ENCODE assay signal across 8 cellular contexts in the genomic region with DNA sequence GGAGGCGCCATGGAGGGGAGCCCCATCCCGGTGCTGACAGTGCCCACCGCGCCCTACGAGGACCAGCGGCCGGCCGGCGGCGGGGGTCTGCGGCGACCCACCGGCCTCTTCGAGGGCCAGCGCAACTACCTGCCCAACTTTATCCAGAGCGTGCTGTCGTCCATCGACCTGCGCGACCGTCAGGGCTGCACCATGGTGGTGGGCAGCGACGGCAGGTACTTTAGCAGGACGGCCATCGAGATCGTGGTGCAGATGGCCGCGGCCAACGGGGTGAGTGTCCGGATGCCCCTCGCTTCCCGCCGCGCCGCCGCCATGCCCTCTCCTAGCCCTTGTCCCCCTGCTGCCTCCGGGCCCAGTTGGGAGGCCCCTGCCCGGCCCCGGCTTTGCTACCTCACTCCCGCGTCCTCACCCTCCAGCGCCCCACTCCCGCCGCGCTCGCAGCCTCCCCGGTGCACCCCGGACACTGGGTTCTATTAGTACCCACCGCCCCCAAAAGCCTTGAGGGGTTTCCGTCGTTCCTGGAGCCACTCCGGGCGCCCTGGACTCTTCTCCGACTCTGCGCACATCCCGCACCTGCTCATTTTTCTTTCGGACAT. TPM values are rescaled to one million over a fixed set of nuclear protein-coding genes. Genes with fewer than 3 reads are reported as not detected.
DNase-seq lines count a peak whose midpoint lies in the region; ATAC-seq, FAIRE-seq and TF ChIP-seq lines count a peak whose summit lies in the region.
"Not testable (repeated sequence)": the region's sequence is repeated elsewhere in the genome, so short reads cannot be mapped to it uniquely, and the experiment has no call there.

No MANE protein-coding gene starts in this region.

- H3K9me3 Mint-ChIP-seq in IgD-negative memory B cell; astrocyte (ENCODE audit: unreplicated experiment); natural killer cell: not testable (repeated sequence)

- H3K4me2 ChIP-seq in astrocyte (ENCODE audit: low read length), result peak overlapping the region; percentile 80

- not testable (repeated sequence) for DNase-seq in astrocyte (ENCODE audit: low read depth); esophagus muscularis mucosa (ENCODE audit: extremely low spot score); natural killer cell; gastrocnemius medialis
- peak; percentile 30 to 34 for DNase-seq in uterus

- not testable (repeated sequence) for TF ChIP-seq POLR2A in esophagus muscularis mucosa (IDR thresholded peaks at IDR 0.05; ENCODE audit: low read depth); gastrocnemius medialis (IDR thresholded peaks at IDR 0.05); uterus (IDR thresholded peaks at IDR 0.05)

- WGBS in esophagus muscularis mucosa, result 0% methylated on average over 1 of the region's 57 CpGs

- not testable (repeated sequence) for H3K36me3 ChIP-seq in astrocyte (ENCODE audit: insufficient read depth, low read length); esophagus muscularis mucosa; iPS-20b (ENCODE audit: insufficient read depth, low read depth, low read length); gastrocnemius medialis; uterus

- not testable (repeated sequence) for H3K79me2 ChIP-seq in astrocyte (ENCODE audit: insufficient read depth, low read length)

- H3K27ac Mint-ChIP-seq in IgD-negative memory B cell; astrocyte (ENCODE audit: unreplicated experiment); natural killer cell: not testable (repeated sequence)

- H3K4me3 ChIP-seq in astrocyte (ENCODE audit: insufficient read depth, low read depth, low read length), result not testable (repeated sequence)
- H3K4me3 ChIP-seq in esophagus muscularis mucosa (peak overlapping the region; percentile 72 to 92 (median 83)), iPS-20b (ENCODE audit: low read length) (peak overlapping the region; percentile 53; the same call in 1 of the 2 replicates), gastrocnemius medialis (peak overlapping the region; percentile 65 to 93 (median 79)), uterus (peak overlapping the region; percentile 74 to 80)

- H2AFZ ChIP-seq in astrocyte (ENCODE audit: low read depth, low read length), result not testable (repeated sequence)

- FAIRE-seq in astrocyte (lab: Jason Lieb, UNC), result not testable (repeated sequence)

- not testable (repeated sequence) for H3K9ac ChIP-seq in astrocyte (ENCODE audit: low read length); iPS-20b (ENCODE audit: low read depth, low read length)

- H3K27ac ChIP-seq in astrocyte (ENCODE audit: low read depth, low read length); iPS-20b (ENCODE audit: low read length): not testable (repeated sequence)
- peak overlapping the region; percentile 92 to 98 (median 96) for H3K27ac ChIP-seq in esophagus muscularis mucosa (replicated peaks in 1 of 4)
- peak overlapping the region; percentile 87 to 91 (median 90) for H3K27ac ChIP-seq in gastrocnemius medialis
- H3K27ac ChIP-seq in uterus, result peak overlapping the region; percentile 94 to 97

- TF ChIP-seq EP300 in esophagus muscularis mucosa (IDR thresholded peaks at IDR 0.05), result not testable (repeated sequence)

- not testable (repeated sequence) for H3K27me3 Mint-ChIP-seq in IgD-negative memory B cell
- H3K27me3 Mint-ChIP-seq in astrocyte (ENCODE audit: low read depth, unreplicated experiment) (peaks cover 28% of the 10 kb centered on the region), natural killer cell (ENCODE audit: low read depth in 2 of 2) (peaks cover 27 to 31% of the 10 kb centered on the region in 2 donors)

- not testable (repeated sequence) for H3K27me3 ChIP-seq in astrocyte (ENCODE audit: insufficient read depth, low read length); esophagus muscularis mucosa; gastrocnemius medialis; uterus
- H3K27me3 ChIP-seq in iPS-20b (ENCODE audit: insufficient read depth, low read length), result peaks cover 70% of the 10 kb centered on the region

- H3K9me3 ChIP-seq in astrocyte (ENCODE audit: insufficient read depth, low read depth, low read length); esophagus muscularis mucosa; iPS-20b (ENCODE audit: insufficient read depth, low read depth, low read length); gastrocnemius medialis; uterus: not testable (repeated sequence)

- H4K20me1 ChIP-seq in astrocyte (ENCODE audit: insufficient read depth, low read length), result not testable (repeated sequence)

- in situ Hi-C loops in gastrocnemius medialis (cut with MboI; ENCODE audit: low sequenced_read_pairs in 4 of 4), result not testable (repeated sequence)

- not testable (repeated sequence) for H3K4me1 ChIP-seq in astrocyte (ENCODE audit: insufficient read depth, low read length); iPS-20b (ENCODE audit: insufficient read depth, low read length); gastrocnemius medialis; uterus
- H3K4me1 ChIP-seq in esophagus muscularis mucosa, result peaks cover 0 to 18% (median 6%) of the 10 kb centered on the region in 4 donors

- intact Hi-C loops in esophagus muscularis mucosa (cut with DNase I); natural killer cell (cut with micrococcal nuclease); gastrocnemius medialis (cut with DNase I; ENCODE audit: low total_unique reads); uterus (cut with DNase I; ENCODE audit: low total_unique reads): not testable (repeated sequence)

- not testable (repeated sequence) for TF ChIP-seq CTCF in astrocyte (IDR thresholded peaks at IDR 0.05; ENCODE audit: insufficient read depth, low read depth, low read length); esophagus muscularis mucosa (IDR thresholded peaks at IDR 0.05); natural killer cell (IDR thresholded peaks at IDR 0.05); gastrocnemius medialis (IDR thresholded peaks at IDR 0.05 in 4 of 5, conservative IDR thresholded peaks at IDR 0.05 in 1 of 5); uterus (IDR thresholded peaks at IDR 0.05)

- H3K4me3 Mint-ChIP-seq in IgD-negative memory B cell (peak overlapping the region in 3 of 4 donors; percentile 53 to 61 (median 60)), astrocyte (ENCODE audit: unreplicated experiment) (peak overlapping the region; percentile 54), natural killer cell (peak overlapping the region; percentile 67)

- ATAC-seq in GM18511 (IDR thresholded peaks at IDR 0.05; ENCODE audit: unreplicated experiment) (peak; percentile 25), gastrocnemius medialis (peak; percentile 31 to 33)
- ATAC-seq in natural killer cell, result not testable (repeated sequence)

- not testable (repeated sequence) for H3K4me1 Mint-ChIP-seq in IgD-negative memory B cell; astrocyte (ENCODE audit: low read depth, unreplicated experiment); natural killer cell

- H3K36me3 Mint-ChIP-seq in IgD-negative memory B cell; astrocyte (ENCODE audit: low read depth, unreplicated experiment); natural killer cell: not testable (repeated sequence)

RNA-seq across cellular contexts. Expression of a gene that starts 0.8 kb away (rescaled TPM):
- polyA plus RNA-seq in IgD-negative memory B cell, result not detected
- 1.3 and 1.8 TPM in 2 replicates for total RNA-seq in astrocyte
- 100 to 1,000 TPM; 573 to 742 (median 607) TPM for total RNA-seq in esophagus muscularis mucosa
- 1 to 10 TPM in 1 of 3 donors, under 1 TPM in 1, not detected in 1; 0.43 to 1.8 TPM for total RNA-seq in natural killer cell
- 10 to 100 TPM; 13.3 to 44.0 (median 29.9) TPM for total RNA-seq in gastrocnemius medialis
- 100 to 1,000 TPM; 153 to 289 (median 274) TPM for total RNA-seq in uterus

RNA-seq across cellular contexts. Expression of a gene that starts 54.5 kb away (rescaled TPM):
- polyA plus RNA-seq in IgD-negative memory B cell, result not detected
- not detected in 2 replicates for total RNA-seq in astrocyte
- not detected for total RNA-seq in esophagus muscularis mucosa
- total RNA-seq in natural killer cell, result not detected
- total RNA-seq in gastrocnemius medialis, result not detected
- total RNA-seq in uterus, result not detected
